In the genomic region with DNA sequence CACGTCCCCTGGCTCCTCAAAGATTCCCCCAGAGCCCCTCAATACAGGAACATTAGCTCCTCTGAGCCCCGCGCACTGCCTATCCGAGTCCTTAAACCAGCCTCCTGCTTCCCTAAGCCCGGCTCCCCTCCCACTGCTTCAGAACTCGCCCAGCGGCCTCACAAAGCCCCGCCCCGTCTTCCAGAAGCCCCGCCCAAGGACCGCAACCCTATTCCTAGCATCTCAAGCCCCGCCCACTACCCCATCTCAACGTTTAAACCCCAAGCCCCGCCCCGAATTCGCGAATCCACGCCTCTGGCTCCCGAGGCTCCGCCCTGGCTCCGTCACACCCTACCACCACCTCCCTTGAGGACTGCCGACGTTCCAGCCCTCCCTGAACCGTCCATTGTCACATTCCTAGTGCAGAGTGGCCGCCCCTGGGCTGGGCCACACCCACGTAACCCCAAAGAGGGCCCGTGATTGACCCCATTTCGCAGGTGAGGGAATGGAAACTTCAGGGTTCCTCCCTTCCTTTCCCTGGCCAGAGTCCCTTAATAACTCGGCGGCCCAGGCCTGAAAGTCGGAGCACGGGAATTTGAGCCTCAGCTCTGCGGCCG, we compare ENCODE assay signal across 8 cellular contexts. TPM values are rescaled to one million over a fixed set of nuclear protein-coding genes. Genes with fewer than 3 reads are reported as not detected.
DNase-seq lines count a peak whose midpoint lies in the region; ATAC-seq and FAIRE-seq lines count a peak whose summit lies in the region.

No MANE protein-coding gene starts in this region.

- peak; percentile 50 for FAIRE-seq in endometrium (lab: Jason Lieb, UNC)

- peaks cover 9% of the 10 kb centered on the region for H3K4me1 ChIP-seq in mesodermal cell (ENCODE audit: control insufficient read depth, insufficient read depth, low read length, poor library complexity, severe bottlenecking)

- peak overlapping the region; percentile 99 for H3K4me3 ChIP-seq in mesodermal cell (ENCODE audit: extremely low read depth, insufficient read depth, low read length, poor library complexity, severe bottlenecking)

- DNase-seq in COLO668 (lab: John Stamatoyannopoulos, UW; ENCODE audit: unreplicated experiment) (peak; percentile 99), HUDEP-2 (lab: John Stamatoyannopoulos, UW; ENCODE audit: unreplicated experiment in 76 of 76) (peak in 75 of 76 experiments; percentile 64 to 99 (median 96)), NOMO-1 treated with dmso at 0.1 percent for 144 hours (lab: John Stamatoyannopoulos, UW; ENCODE audit: unreplicated experiment) (peak; percentile 94)
- DNase-seq in activated CD8-positive, alpha-beta memory T cell treated with anti-CD3 and anti-CD28 coated beads, Interleukin-2, amount 50 U/mL, for 4 hours: peak; percentile 97
- DNase-seq in stimulated activated CD8-positive, alpha-beta memory T cell treated with anti-CD3 and anti-CD28 coated beads, Interleukin-15, amount 100 ng/mL, for 4 hours (ENCODE audit: low read depth in 2 of 2): peak; percentile 86 to 91

- peak overlapping the region; percentile 95 for H3K27ac ChIP-seq in mesodermal cell (ENCODE audit: low read depth, low read length, severe bottlenecking)

- 6 to 8% methylated on average over 30 to 32 of the region's 34 CpGs for WGBS in mesodermal cell (ENCODE audit: insufficient coverage in 2 of 2), 2 experiments

- H3K9me3 ChIP-seq in mesodermal cell (ENCODE audit: control insufficient read depth, low read length): no peaks in the 10 kb centered on the region

- H3K36me3 ChIP-seq in mesodermal cell (ENCODE audit: control insufficient read depth, insufficient read depth, low read length): peaks cover 13% of the 10 kb centered on the region

- peak; percentile 55 for ATAC-seq in GM21390 (IDR thresholded peaks at IDR 0.05; ENCODE audit: unreplicated experiment)

RNA-seq across cellular contexts. Expression of a gene that starts 0.6 kb away (rescaled TPM):
- polyA plus RNA-seq in mesodermal cell (2013, experiment 1 of 2): 168 TPM
- 149 TPM for polyA plus RNA-seq in mesodermal cell (2013, experiment 2 of 2)

Comparison
In these comparisons a context has a peak if more than half of its experiments do, and no peak if none do; other contexts are left out.
1. Peak in every context shown above with its lines: DNase-seq, ATAC-seq, H3K4me3 ChIP-seq and H3K27ac ChIP-seq.